ENCODE assay signal across 8 cellular contexts in genomic region chr16:66474750-66475199, GRCh38.
DNase-seq lines count a peak whose midpoint lies in the region; ATAC-seq lines count a peak whose summit lies in the region.

No MANE protein-coding gene starts in this region.

- peak overlapping the region; percentile 79 for H3K27ac Mint-ChIP-seq in activated naive CD8-positive, alpha-beta T cell

- peaks cover 24% of the 10 kb centered on the region for H3K4me1 Mint-ChIP-seq in activated naive CD8-positive, alpha-beta T cell (ENCODE audit: low read depth)

- peak; percentile 65 for DNase-seq in activated gamma-delta T cell treated with Interleukin-2 at 50 U/mL for 16 hours
- no peak for DNase-seq in activated gamma-delta T cell (lab: John Stamatoyannopoulos, UW)
- DNase-seq in RPMI8226 = peak; percentile 90
- peak in 2 of 3 experiments; percentile 21 to 51 for DNase-seq in stimulated activated CD4-positive, alpha-beta T cell treated with anti-CD3 and anti-CD28 coated beads, TNF-alpha, amount 100 ng/mL, for 4 hours (ENCODE audit: low read depth in 3 of 3)
- no peak for DNase-seq in HuH-7.5 (ENCODE audit: low spot score)
- DNase-seq in amygdala (lab: John Stamatoyannopoulos, UW) = no peak

- peak; percentile 92 for ATAC-seq in HG03457 (IDR thresholded peaks at IDR 0.05; ENCODE audit: unreplicated experiment)

- H3K27me3 Mint-ChIP-seq in activated naive CD8-positive, alpha-beta T cell = no peaks in the 10 kb centered on the region

- H3K36me3 Mint-ChIP-seq in activated naive CD8-positive, alpha-beta T cell = no peaks in the 10 kb centered on the region

- peak overlapping the region; percentile 33 for H3K4me3 Mint-ChIP-seq in activated naive CD8-positive, alpha-beta T cell

- H3K9me3 Mint-ChIP-seq in activated naive CD8-positive, alpha-beta T cell (ENCODE audit: low read depth) = no peaks in the 10 kb centered on the region

Comparison
In these comparisons a context has a peak if more than half of its experiments do, and no peak if none do; other contexts are left out.
1. DNase-seq: peak in activated gamma-delta T cell treated with Interleukin-2 at 50 U/mL for 16 hours (single experiment), RPMI8226 (single experiment) and stimulated activated CD4-positive, alpha-beta T cell treated with anti-CD3 and anti-CD28 coated beads, TNF-alpha, amount 100 ng/mL, for 4 hours (2 of 3); none in activated gamma-delta T cell (single experiment), HuH-7.5 (single experiment) and amygdala (0 of 56).